ENCODE assay signal across 31 cellular contexts in the genomic region with DNA sequence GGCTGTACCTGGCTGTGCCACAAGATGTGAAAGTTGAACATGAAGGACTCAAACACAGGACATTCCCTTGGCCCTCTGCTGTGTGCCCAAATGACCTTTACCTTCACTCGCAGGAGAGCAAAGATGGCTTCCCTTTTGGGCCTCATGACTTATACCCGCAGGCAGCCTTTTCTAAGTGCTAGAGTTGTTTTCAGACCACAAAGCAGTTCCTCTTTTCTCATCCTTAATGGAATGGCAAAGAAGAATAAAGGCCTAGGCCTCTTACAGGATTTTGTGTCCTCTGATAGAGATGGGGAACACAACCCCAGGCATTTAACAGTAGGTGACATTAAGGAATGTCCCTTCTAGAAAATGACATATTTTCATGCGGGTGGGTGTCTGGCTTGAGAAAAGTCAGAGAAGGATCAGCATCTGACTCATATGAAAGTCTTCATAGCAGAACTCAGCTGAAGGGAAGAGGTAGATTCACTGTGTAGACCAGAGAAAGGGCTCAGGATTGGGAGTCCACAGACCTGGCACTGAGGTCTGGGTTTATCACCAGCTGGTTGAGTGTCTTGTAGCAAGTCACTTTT.
"Had no signal": no experiment of that assay in that cellular context is flagged by ENCODE, and none has a peak within 500 bp of the region (broad histone marks: within the 10 kb centered on the region; RNA-seq: fewer than 3 reads in every experiment).

No MANE protein-coding gene starts in this region.

- H3K36me3 ChIP-seq: gastrocnemius medialis, left ventricle myocardium inferior, thoracic aorta, uterus had no signal

- H3K4me3 ChIP-seq: gastrocnemius medialis, left ventricle myocardium inferior, lung, skin epidermis, thoracic aorta, uterus had no signal

- H3K9me3 Mint-ChIP-seq: activated CD8-positive, alpha-beta T cell treated with anti-CD3 and anti-CD28 coated beads for 36 hours; activated T-cell treated with anti-CD3 and anti-CD28 coated beads, Interleukin-2, amount 50 U/mL, for 4 hours; activated T-helper 17 cell treated with anti-CD3 and anti-CD28 coated beads, Interleukin-2, amount 50 U/mL, for 72 hours; effector memory CD8-positive, alpha-beta T cell; stimulated activated naive CD8-positive, alpha-beta T cell treated with anti-CD3 and anti-CD28 coated beads, Interleukin-15, Interleukin-2, amounts not matched to agents 100 ng/mL and 50 ng/mL, for 24 hours; type B pancreatic cell had no signal

- H3K27me3 Mint-ChIP-seq: activated CD8-positive, alpha-beta T cell treated with anti-CD3 and anti-CD28 coated beads for 36 hours; effector memory CD8-positive, alpha-beta T cell; stimulated activated naive CD8-positive, alpha-beta T cell treated with anti-CD3 and anti-CD28 coated beads, Interleukin-15, Interleukin-2, amounts not matched to agents 100 ng/mL and 50 ng/mL, for 24 hours had no signal

- H3K4me1 Mint-ChIP-seq: activated T-helper 17 cell treated with anti-CD3 and anti-CD28 coated beads, Interleukin-2, amount 50 U/mL, for 72 hours had no signal

- DNase-seq: activated CD4-positive, alpha-beta T cell treated with anti-CD3 and anti-CD28 coated beads for 1 hour; activated CD4-positive, alpha-beta T cell treated with anti-CD3 and anti-CD28 coated beads, Interleukin-2, amount 50 U/mL, for 1 hour; activated CD8-positive, alpha-beta T cell treated with anti-CD3 and anti-CD28 coated beads for 36 hours; activated gamma-delta T cell treated with Interleukin-2 at 50 U/mL for 16 hours; activated naive CD4-positive, alpha-beta T cell treated with anti-CD3 and anti-CD28 coated beads, Interleukin-2, amount 50 U/mL, for 16 hours; activated T-cell treated with anti-CD3 and anti-CD28 coated beads, Interleukin-2, amount 50 U/mL, for 4 hours; amniotic stem cell; caudate nucleus; cortex of kidney; effector memory CD8-positive, alpha-beta T cell; erythroblast; gastrocnemius medialis; glutamatergic neuron; islet precursor cell; left ventricle myocardium inferior; mesendoderm; posterior cingulate gyrus; retina; stimulated activated CD4-positive, alpha-beta T cell treated with anti-CD3 and anti-CD28 coated beads, Interleukin-12 subunit alpha, Interleukin-12 subunit beta, amount 100 ng/mL, for 4 hours; stimulated activated CD4-positive, alpha-beta T cell treated with anti-CD3 and anti-CD28 coated beads, Interleukin-4, amount 100 ng/mL, for 1 hour; T1000; uterus had no signal

- H3K9me3 ChIP-seq: gastrocnemius medialis, left ventricle myocardium inferior, thoracic aorta, uterus had no signal

- ATAC-seq: activated CD8-positive, alpha-beta T cell treated with anti-CD3 and anti-CD28 coated beads for 36 hours; activated T-cell treated with anti-CD3 and anti-CD28 coated beads, Interleukin-2, amount 50 U/mL, for 4 hours; activated T-helper 17 cell treated with anti-CD3 and anti-CD28 coated beads, Interleukin-2, amount 50 U/mL, for 72 hours; effector memory CD8-positive, alpha-beta T cell; gastrocnemius medialis; natural killer cell treated with Interleukin-12 subunit alpha and Interleukin-12 subunit beta and Interleukin-15 and Interleukin-18, amount 100 ng/mL, for 72 hours; sciatic nerve; WTC11 had no signal

- H3K36me3 Mint-ChIP-seq: natural killer cell treated with Interleukin-12 subunit alpha and Interleukin-12 subunit beta and Interleukin-15 and Interleukin-18, amount 100 ng/mL, for 72 hours; type B pancreatic cell; WTC11 had no signal

- H3K27ac ChIP-seq: gastrocnemius medialis, left ventricle myocardium inferior, skin epidermis, thoracic aorta, uterus had no signal

- H3K4me1 ChIP-seq: left ventricle myocardium inferior, uterus had no signal

- H3K27me3 ChIP-seq: gastrocnemius medialis, uterus had no signal

- H3K4me3 Mint-ChIP-seq: activated CD8-positive, alpha-beta T cell treated with anti-CD3 and anti-CD28 coated beads for 36 hours; activated T-cell treated with anti-CD3 and anti-CD28 coated beads, Interleukin-2, amount 50 U/mL, for 4 hours; activated T-helper 17 cell treated with anti-CD3 and anti-CD28 coated beads, Interleukin-2, amount 50 U/mL, for 72 hours; effector memory CD8-positive, alpha-beta T cell; natural killer cell treated with Interleukin-12 subunit alpha and Interleukin-12 subunit beta and Interleukin-15 and Interleukin-18, amount 100 ng/mL, for 72 hours; stimulated activated naive CD8-positive, alpha-beta T cell treated with anti-CD3 and anti-CD28 coated beads, Interleukin-15, Interleukin-2, amounts not matched to agents 100 ng/mL and 50 ng/mL, for 24 hours; type B pancreatic cell; WTC11 had no signal

- H3K27ac Mint-ChIP-seq: activated CD8-positive, alpha-beta T cell treated with anti-CD3 and anti-CD28 coated beads for 36 hours; activated T-helper 17 cell treated with anti-CD3 and anti-CD28 coated beads, Interleukin-2, amount 50 U/mL, for 72 hours; effector memory CD8-positive, alpha-beta T cell; natural killer cell treated with Interleukin-12 subunit alpha and Interleukin-12 subunit beta and Interleukin-15 and Interleukin-18, amount 100 ng/mL, for 72 hours; stimulated activated naive CD8-positive, alpha-beta T cell treated with anti-CD3 and anti-CD28 coated beads, Interleukin-15, Interleukin-2, amounts not matched to agents 100 ng/mL and 50 ng/mL, for 24 hours; type B pancreatic cell; WTC11 had no signal
